Comparison of ENCODE assay signal across 8 cellular contexts in genomic region chr13:46896346-46897138, GRCh38. TPM values are rescaled to one million over a fixed set of nuclear protein-coding genes. Genes with fewer than 3 reads are reported as not detected.
DNase-seq lines count a peak whose midpoint lies in the region; ATAC-seq and TF ChIP-seq lines count a peak whose summit lies in the region.

HTR2A (minus strand) TSS chr13:46897053; CDS start chr13:46895906, 1,147 bp downstream.

- peak within 1 kb of the TSS; percentile 68 for H3K4me3 ChIP-seq in PC-3 (ENCODE audit: low read length)
- peak within 1 kb of the TSS; percentile 2 to 20 for H3K4me3 ChIP-seq in esophagus (ENCODE audit: low read depth in 1 of 2, low read length in 2 of 2)
- H3K4me3 ChIP-seq in neuron (ENCODE audit: low read length) = no peak within 1 kb of the TSS

- peak within 1 kb of the TSS; percentile 91 for H2AFZ ChIP-seq in PC-3 (ENCODE audit: low read length)
- peak within 1 kb of the TSS; percentile 57 for H2AFZ ChIP-seq in neuron (ENCODE audit: low read depth, low read length)

- no peaks in the 10 kb centered on the region for H3K9me2 ChIP-seq in PC-3 (replicated peaks; ENCODE audit: low read length)

- CTCF ChIA-PET in PC-3 (lab: Charles Lee) = interaction anchor here (1.0 kb wide), 1 partner anchor 96 kb away, joined by 3 read pairs; no protein-coding TSS in a partner anchor

- H3K27ac ChIP-seq in PC-3 (ENCODE audit: low read length) (no peak within 1 kb of the TSS), esophagus (ENCODE audit: low read depth in 2 of 2, low read length in 1 of 2) (peak within 1 kb of the TSS in 1 of 2 donors; percentile 15)

- H3K4me2 ChIP-seq in PC-3 (ENCODE audit: low read length) = peak within 1 kb of the TSS; percentile 91

- BruUV-seq in PC-3 (replicated peaks; lab: Mats Ljungman, UMichigan) = no TSS peak

- peaks cover 20% of the 10 kb centered on the region for H3K4me1 ChIP-seq in PC-3 (ENCODE audit: insufficient read depth, low read length)
- H3K4me1 ChIP-seq in esophagus (ENCODE audit: control insufficient read depth in 2 of 2, insufficient read depth in 2 of 2, low read length in 1 of 2) = no peaks in the 10 kb centered on the region
- H3K4me1 ChIP-seq in neuron (ENCODE audit: insufficient read depth, low read length) = peaks cover 11% of the 10 kb centered on the region

- no peaks in the 10 kb centered on the region for H4K20me1 ChIP-seq in PC-3 (ENCODE audit: low read length)

- no peak for TF ChIP-seq CTCF in PC-3 (conservative IDR thresholded peaks at IDR 0.05; ENCODE audit: low read depth, low read length)

- peaks cover 4% of the 10 kb centered on the region for H3F3A ChIP-seq in PC-3 (ENCODE audit: low read length, unreplicated experiment)

- intact Hi-C loops in PC-3 (cut with micrococcal nuclease) = loop anchor here (5.0 kb wide), 1 partner anchor 701 kb away; no protein-coding TSS in a partner anchor

- WGBS in esophagus, 2 donors = 12 to 15% methylated on average over 13 of the region's 13 CpGs

- POLR2A ChIA-PET in PC-3 (lab: Charles Lee; ENCODE audit: unreplicated experiment) = interaction anchor here (0.6 to 0.7 kb wide), 2 partner anchors 603 to 1262 kb away, joined by 3 to 4 read pairs; no protein-coding TSS in a partner anchor

- ATAC-seq in PC-3 (peak; percentile 36), GM19328 (IDR thresholded peaks at IDR 0.05; ENCODE audit: unreplicated experiment) (no peak), HG03565 (IDR thresholded peaks at IDR 0.05; ENCODE audit: unreplicated experiment) (no peak)

- no peaks in the 10 kb centered on the region for H3K79me2 ChIP-seq in PC-3 (ENCODE audit: low read length)

- H3K27me3 ChIP-seq in PC-3 (ENCODE audit: low read length) (no peaks in the 10 kb centered on the region), esophagus (ENCODE audit: control insufficient read depth in 1 of 2, insufficient read depth in 2 of 2, low read length in 2 of 2) (no peaks in the 10 kb centered on the region), neuron (ENCODE audit: insufficient read depth, low read length) (peaks cover 26% of the 10 kb centered on the region)

- H3K36me3 ChIP-seq in PC-3 (ENCODE audit: low read depth, low read length) = no peaks in the 10 kb centered on the region
- no peaks in the 10 kb centered on the region for H3K36me3 ChIP-seq in esophagus (ENCODE audit: control insufficient read depth in 2 of 2, insufficient read depth in 2 of 2, low read length in 1 of 2)
- H3K36me3 ChIP-seq in neuron (ENCODE audit: insufficient read depth, low read length) = no peaks in the 10 kb centered on the region

- H3K9me3 ChIP-seq in PC-3 (ENCODE audit: low read length) = no peaks in the 10 kb centered on the region
- H3K9me3 ChIP-seq in esophagus (ENCODE audit: control insufficient read depth in 2 of 2, insufficient read depth in 1 of 2, low read depth in 1 of 2, low read length in 1 of 2) = no peaks in the 10 kb centered on the region
- H3K9me3 ChIP-seq in neuron (ENCODE audit: low read length) = no peaks in the 10 kb centered on the region

- peak; percentile 40 for DNase-seq in EL
- peak; percentile 18 for DNase-seq in PC-3
- no peak for DNase-seq in HuH-7.5 (ENCODE audit: low spot score)
- DNase-seq in cerebellar nuclear complex (lab: John Stamatoyannopoulos, UW) = no peak

- H3K9ac ChIP-seq in PC-3 (ENCODE audit: low read length) = no peak within 1 kb of the TSS

RNA-seq across cellular contexts. Expression of gene HTR2A, which starts in this region (rescaled TPM):
- total RNA-seq in PC-3 (2014; rRNA removed) = 0.04 TPM in 1 of 2 replicates, not detected in the other
- polyA plus RNA-seq in esophagus = under 1 TPM; 0.01 to 0.02 TPM

Comparison
In these comparisons a context has a peak if more than half of its experiments do, and no peak if none do; other contexts are left out.
1. Peak in DNase-seq, ATAC-seq, H3K4me3 ChIP-seq and H3K4me2 ChIP-seq in PC-3; RNA of the gene not detected or under 1 TPM.